ENCODE assay signal across 9 cellular contexts in genomic region chr1:40978886-40979240, GRCh38. TPM values are rescaled to one million over a fixed set of nuclear protein-coding genes. Genes with fewer than 3 reads are reported as not detected.
DNase-seq lines count a peak whose midpoint lies in the region; ATAC-seq, FAIRE-seq and TF ChIP-seq lines count a peak whose summit lies in the region.
"Had no signal": no experiment of that assay in that cellular context is flagged by ENCODE, and none has a peak within 500 bp of the region (broad histone marks: within the 10 kb centered on the region; RNA-seq: fewer than 3 reads in every experiment).

No MANE protein-coding gene starts in this region.

- no peak for TF ChIP-seq CTCF in adrenal gland (IDR thresholded peaks at IDR 0.05)

- intact Hi-C loops in adrenal gland (cut with DNase I), result no loop called here

- no peaks in the 10 kb centered on the region for H3K27me3 ChIP-seq in adrenal gland
- H3K27me3 ChIP-seq in layer of hippocampus (ENCODE audit: control insufficient read depth, insufficient read depth, low read length), result no peaks in the 10 kb centered on the region

- no peaks in the 10 kb centered on the region for H3K9me3 ChIP-seq in adrenal gland (replicated peaks in 1 of 3)

- DNase-seq in T-helper 1 cell, result no peak
- DNase-seq in adrenal gland, result peak in 2 of 7 donors; percentile 35 to 64
- DNase-seq in NCI-H2227 treated with DMSO at 0.1 percent for 48 hours (lab: John Stamatoyannopoulos, UW), result no peak
- no peak for DNase-seq in HTR-8/SVneo (ENCODE audit: insufficient read length, low spot score)

- no peak for ATAC-seq in HG02981 (IDR thresholded peaks at IDR 0.05; ENCODE audit: unreplicated experiment)

- no peaks in the 10 kb centered on the region for H3K36me3 ChIP-seq in adrenal gland (replicated peaks in 1 of 2)

- H3K27ac Mint-ChIP-seq in T-helper 1 cell treated with Interleukin-12 subunit alpha and Interleukin-12 subunit beta and Interleukin-4 antibody, amounts not matched to agents 30 μg/mL and 1 μg/mL, for 36 hours, result peak overlapping the region; percentile 94

- H3K4me3 ChIP-seq in adrenal gland, result peak overlapping the region; percentile 3 to 59 (median 38)

- peak overlapping the region; percentile 86 for H3K4me3 Mint-ChIP-seq in T-helper 1 cell treated with Interleukin-12 subunit alpha and Interleukin-12 subunit beta and Interleukin-4 antibody, amounts not matched to agents 30 μg/mL and 1 μg/mL, for 36 hours

- no peaks in the 10 kb centered on the region for H3K9me3 Mint-ChIP-seq in T-helper 1 cell treated with Interleukin-12 subunit alpha and Interleukin-12 subunit beta and Interleukin-4 antibody, amounts not matched to agents 30 μg/mL and 1 μg/mL, for 36 hours

- peaks cover 34% of the 10 kb centered on the region for H3K4me1 Mint-ChIP-seq in T-helper 1 cell treated with Interleukin-12 subunit alpha and Interleukin-12 subunit beta and Interleukin-4 antibody, amounts not matched to agents 30 μg/mL and 1 μg/mL, for 36 hours (ENCODE audit: low read depth)

- peaks cover 12% of the 10 kb centered on the region for H3K36me3 Mint-ChIP-seq in T-helper 1 cell treated with Interleukin-12 subunit alpha and Interleukin-12 subunit beta and Interleukin-4 antibody, amounts not matched to agents 30 μg/mL and 1 μg/mL, for 36 hours (ENCODE audit: low read depth)

- no peak for TF ChIP-seq POLR2A in adrenal gland (IDR thresholded peaks at IDR 0.05)

- H3K27ac ChIP-seq in adrenal gland, result peak overlapping the region in 4 of 5 donors; percentile 83 to 94 (median 92)
- peak overlapping the region; percentile 98 for H3K27ac ChIP-seq in layer of hippocampus (ENCODE audit: low read depth, low read length)
- peak overlapping the region; percentile 86 for H3K27ac ChIP-seq in temporal lobe (ENCODE audit: low read depth, low read length)

- H3K27me3 Mint-ChIP-seq in T-helper 1 cell treated with Interleukin-12 subunit alpha and Interleukin-12 subunit beta and Interleukin-4 antibody, amounts not matched to agents 30 μg/mL and 1 μg/mL, for 36 hours (ENCODE audit: low read depth), result no peaks in the 10 kb centered on the region

- no peak for FAIRE-seq in HTR-8/SVneo (lab: Jason Lieb, UNC)
- FAIRE-seq: endometrium had no signal

- 36 to 67% (median 40%) methylated on average over 8 to 17 of the region's 17 CpGs for WGBS in adrenal gland, 4 donors

- peaks cover 21 to 36% of the 10 kb centered on the region in 2 donors for H3K4me1 ChIP-seq in adrenal gland (replicated peaks in 1 of 2)

RNA-seq across cellular contexts. Expression of gene CTPS1, which starts 0.6 kb away (rescaled TPM):
- 10 to 100 TPM; 12.2 to 37.5 (median 26.1) TPM for total RNA-seq in adrenal gland
- 10 to 100 TPM; 17.8 to 49.4 (median 26.4) TPM for polyA plus RNA-seq in adrenal gland
- 15.5 TPM for total RNA-seq in temporal lobe

RNA-seq across cellular contexts. Expression of gene SLFNL1, which starts 42.7 kb away (rescaled TPM):
- total RNA-seq in adrenal gland (1 to 10 TPM in 1 of 8 donors, under 1 TPM in 7; 0.06 to 1.1 (median 0.20) TPM), temporal lobe (0.49 TPM)
- 1 to 10 TPM in 1 of 3 donors, under 1 TPM in 1, not detected in 1; 0.47 to 1.4 TPM for polyA plus RNA-seq in adrenal gland
